31 cellular contexts compared by ENCODE assay signal in the genomic region with DNA sequence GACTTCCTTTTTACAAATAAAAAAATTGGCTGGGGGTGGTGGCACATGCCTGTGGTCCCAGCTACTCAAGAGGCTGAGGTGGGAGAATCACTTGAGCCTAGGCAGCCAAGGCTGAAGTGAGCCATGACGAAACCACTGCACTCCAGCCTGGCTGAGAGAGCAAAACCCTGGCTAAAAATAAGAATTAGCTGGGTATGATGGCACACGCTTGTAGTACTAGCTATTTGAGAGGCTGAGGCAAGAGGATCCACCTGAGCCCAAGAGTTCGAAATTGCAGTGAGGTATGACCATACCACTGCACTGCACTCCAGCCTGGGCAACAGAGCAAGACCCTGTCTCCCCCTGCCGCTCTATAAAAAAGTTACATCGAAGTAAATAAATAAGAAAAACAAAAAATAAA.
"Had no signal": no experiment of that assay in that cellular context is flagged by ENCODE, and none has a peak within 500 bp of the region (broad histone marks: within the 10 kb centered on the region; RNA-seq: fewer than 3 reads in every experiment).

No MANE protein-coding gene starts in this region.

- ATAC-seq: activated naive CD8-positive, alpha-beta T cell treated with anti-CD3 and anti-CD28 coated beads, Interleukin-2, amount 50 U/mL, for 24 hours; foreskin keratinocyte; natural killer cell had no signal

- H3K4me3 ChIP-seq: breast epithelium, esophagus muscularis mucosa, hepatocyte, neural progenitor cell, right atrium auricular region, vagina had no signal

- H3K27ac Mint-ChIP-seq: activated CD4-positive, alpha-beta memory T cell treated with anti-CD3 and anti-CD28 coated beads for 36 hours; activated CD4-positive, alpha-beta T cell treated with anti-CD3 and anti-CD28 coated beads, Interleukin-2, amount 10 ng/mL, durations not matched to agents 24 days and 14 days; activated naive CD4-positive, alpha-beta T cell treated with anti-CD3 and anti-CD28 coated beads, Interleukin-2, amount 50 U/mL, for 24 hours; activated naive CD8-positive, alpha-beta T cell treated with anti-CD3 and anti-CD28 coated beads, Interleukin-2, amount 50 U/mL, for 24 hours; activated T-cell treated with anti-CD3 and anti-CD28 coated beads, Interleukin-2, amount 50 U/mL, for 24 hours; memory B cell; natural killer cell; neural progenitor cell; T-helper 1 cell treated with Interleukin-12 subunit alpha and Interleukin-12 subunit beta and Interleukin-4 antibody, amounts not matched to agents 30 μg/mL and 1 μg/mL, for 36 hours; type B pancreatic cell had no signal

- H3K9me3 Mint-ChIP-seq: activated CD4-positive, alpha-beta memory T cell treated with anti-CD3 and anti-CD28 coated beads for 36 hours; activated CD4-positive, alpha-beta T cell treated with anti-CD3 and anti-CD28 coated beads, Interleukin-2, amount 10 ng/mL, durations not matched to agents 24 days and 14 days; activated naive CD4-positive, alpha-beta T cell treated with anti-CD3 and anti-CD28 coated beads, Interleukin-2, amount 50 U/mL, for 24 hours; activated naive CD8-positive, alpha-beta T cell treated with anti-CD3 and anti-CD28 coated beads, Interleukin-2, amount 50 U/mL, for 24 hours; activated T-cell treated with anti-CD3 and anti-CD28 coated beads, Interleukin-2, amount 50 U/mL, for 24 hours; memory B cell; natural killer cell; neural progenitor cell; T-helper 1 cell treated with Interleukin-12 subunit alpha and Interleukin-12 subunit beta and Interleukin-4 antibody, amounts not matched to agents 30 μg/mL and 1 μg/mL, for 36 hours; type B pancreatic cell had no signal

- H3K4me1 ChIP-seq: breast epithelium, foreskin keratinocyte, parathyroid adenoma, right atrium auricular region, vagina had no signal

- DNase-seq: activated CD4-positive, alpha-beta memory T cell treated with anti-CD3 and anti-CD28 coated beads for 36 hours; activated CD4-positive, alpha-beta T cell treated with anti-CD3 and anti-CD28 coated beads, Interleukin-2, amount 10 ng/mL, durations not matched to agents 24 days and 14 days; activated CD4-positive, CD25-positive, alpha-beta regulatory T cell treated with anti-CD3 and anti-CD28 coated beads, Interleukin-2, amount 50 U/mL, for 72 hours; activated CD8-positive, alpha-beta memory T cell treated with anti-CD3 and anti-CD28 coated beads, Interleukin-2, amount 50 U/mL, for 4 hours; activated gamma-delta T cell; activated naive CD8-positive, alpha-beta T cell treated with anti-CD3 and anti-CD28 coated beads, Interleukin-2, amount 50 U/mL, for 24 hours; activated T-cell treated with anti-CD3 and anti-CD28 coated beads, Interleukin-2, amount 50 U/mL, for 24 hours; amygdala; central memory CD4-positive, alpha-beta T cell; dermis blood vessel endothelial cell; effector CD4-positive, alpha-beta T cell; foreskin keratinocyte; left cardiac atrium; natural killer cell; occipital lobe; stimulated activated CD4-positive, alpha-beta T cell treated with anti-CD3 and anti-CD28 coated beads, Interleukin-2, amount 100 ng/mL, for 48 hours; stimulated activated naive CD4-positive, alpha-beta T cell treated with Interleukin-2 at 50 U/mL for 16 hours; SW 1271; T-helper 9 cell; WERI-Rb-1 had no signal

- H3K9me3 ChIP-seq: breast epithelium, esophagus muscularis mucosa, right atrium auricular region, vagina had no signal

- H3K27me3 Mint-ChIP-seq: activated CD4-positive, alpha-beta memory T cell treated with anti-CD3 and anti-CD28 coated beads for 36 hours; activated CD4-positive, alpha-beta T cell treated with anti-CD3 and anti-CD28 coated beads, Interleukin-2, amount 10 ng/mL, durations not matched to agents 24 days and 14 days; activated naive CD4-positive, alpha-beta T cell treated with anti-CD3 and anti-CD28 coated beads, Interleukin-2, amount 50 U/mL, for 24 hours; activated naive CD8-positive, alpha-beta T cell treated with anti-CD3 and anti-CD28 coated beads, Interleukin-2, amount 50 U/mL, for 24 hours; activated T-cell treated with anti-CD3 and anti-CD28 coated beads, Interleukin-2, amount 50 U/mL, for 24 hours; memory B cell; type B pancreatic cell had no signal

- H3K27ac ChIP-seq: breast epithelium, esophagus muscularis mucosa, foreskin keratinocyte, hepatocyte, parathyroid adenoma, right atrium auricular region, vagina, WERI-Rb-1 had no signal

- H3K27me3 ChIP-seq: breast epithelium, esophagus muscularis mucosa, foreskin keratinocyte, hepatocyte, neural progenitor cell, right atrium auricular region, vagina had no signal

- H3K4me3 Mint-ChIP-seq: activated CD4-positive, alpha-beta memory T cell treated with anti-CD3 and anti-CD28 coated beads for 36 hours; activated CD4-positive, alpha-beta T cell treated with anti-CD3 and anti-CD28 coated beads, Interleukin-2, amount 10 ng/mL, durations not matched to agents 24 days and 14 days; activated naive CD4-positive, alpha-beta T cell treated with anti-CD3 and anti-CD28 coated beads, Interleukin-2, amount 50 U/mL, for 24 hours; activated naive CD8-positive, alpha-beta T cell treated with anti-CD3 and anti-CD28 coated beads, Interleukin-2, amount 50 U/mL, for 24 hours; activated T-cell treated with anti-CD3 and anti-CD28 coated beads, Interleukin-2, amount 50 U/mL, for 24 hours; memory B cell; natural killer cell; neural progenitor cell; T-helper 1 cell treated with Interleukin-12 subunit alpha and Interleukin-12 subunit beta and Interleukin-4 antibody, amounts not matched to agents 30 μg/mL and 1 μg/mL, for 36 hours; type B pancreatic cell had no signal

- H3K4me1 Mint-ChIP-seq: activated CD4-positive, alpha-beta T cell treated with anti-CD3 and anti-CD28 coated beads, Interleukin-2, amount 10 ng/mL, durations not matched to agents 24 days and 14 days; activated naive CD4-positive, alpha-beta T cell treated with anti-CD3 and anti-CD28 coated beads, Interleukin-2, amount 50 U/mL, for 24 hours; activated naive CD8-positive, alpha-beta T cell treated with anti-CD3 and anti-CD28 coated beads, Interleukin-2, amount 50 U/mL, for 24 hours; memory B cell; natural killer cell; neural progenitor cell had no signal
